7 cellular contexts compared by ENCODE assay signal in genomic region chr13:23578411-23579071, GRCh38. TPM values are rescaled to one million over a fixed set of nuclear protein-coding genes. Genes with fewer than 3 reads are reported as not detected.
DNase-seq lines count a peak whose midpoint lies in the region; ATAC-seq and TF ChIP-seq lines count a peak whose summit lies in the region.

No MANE protein-coding gene starts in this region.

- ATAC-seq in GM18505 (IDR thresholded peaks at IDR 0.05; ENCODE audit: unreplicated experiment), result peak; percentile 63
- ATAC-seq in HG02763 (IDR thresholded peaks at IDR 0.05; ENCODE audit: unreplicated experiment), result peak; percentile 53
- ATAC-seq in right lobe of liver, result peak; percentile 75 to 87 (median 82)

- H3K4me3 ChIP-seq in right lobe of liver, result peak overlapping the region; percentile 57 to 86 (median 58)

- WGBS in right lobe of liver (ENCODE audit: insufficient coverage, low coverage, low lambda C conversion rate, missing lambda C conversion rate), result 44% methylated on average over 5 of the region's 42 CpGs

- H3K27me3 ChIP-seq in right lobe of liver, result peaks cover 0 to 6% of the 10 kb centered on the region in 2 donors

- no peaks in the 10 kb centered on the region for H3K9me3 ChIP-seq in right lobe of liver

- intact Hi-C loops in right lobe of liver (cut with DNase I), result no loop called here

- TF ChIP-seq POLR2A in GM18505 (IDR thresholded peaks at IDR 0.05; ENCODE audit: borderline replicate concordance, extremely low read depth, insufficient read depth, insufficient read length), result no peak
- no peak for TF ChIP-seq POLR2A in right lobe of liver (IDR thresholded peaks at IDR 0.05)

- H3K27ac ChIP-seq in right lobe of liver, result no peak overlapping the region

- H3K36me3 ChIP-seq in right lobe of liver, result no peaks in the 10 kb centered on the region

- DNase-seq in NCI-H2029 treated with DMSO at 0.1 percent for 48 hours (lab: John Stamatoyannopoulos, UW), result peak; percentile 5
- DNase-seq in activated CD4-positive, CD25-positive, alpha-beta regulatory T cell treated with anti-CD3 and anti-CD28 coated beads, Interleukin-2, amount 50 U/mL, for 72 hours, result peak; percentile 70
- DNase-seq in dedifferentiated amniotic fluid mesenchymal stem cell (ENCODE audit: extremely low spot score), result peak; percentile 29
- DNase-seq in right lobe of liver, result peak; percentile 63 to 82 (median 81)
- peak; percentile 56 to 60 for DNase-seq in stimulated activated CD4-positive, alpha-beta T cell treated with anti-CD3 and anti-CD28 coated beads, Interleukin-4, amount 100 ng/mL, for 4 hours

- TF ChIP-seq CTCF in right lobe of liver (IDR thresholded peaks at IDR 0.05), result peak; percentile 37 to 67 (median 48)

- peaks cover 0 to 11% (median 0%) of the 10 kb centered on the region in 4 donors for H3K4me1 ChIP-seq in right lobe of liver

RNA-seq across cellular contexts. Expression of gene TNFRSF19, which starts 8.3 kb away (rescaled TPM):
- under 1 TPM in 5 of 6 experiments, not detected in 1; 0.06 to 0.37 (median 0.29) TPM for total RNA-seq in right lobe of liver

Comparison
In these comparisons a context has a peak if more than half of its experiments do, and no peak if none do; other contexts are left out.
1. DNase-seq: peak in every context shown above with its lines; median percentile 81 in right lobe of liver; 70 in activated CD4-positive, CD25-positive, alpha-beta regulatory T cell treated with anti-CD3 and anti-CD28 coated beads, Interleukin-2, amount 50 U/mL, for 72 hours; 58 in stimulated activated CD4-positive, alpha-beta T cell treated with anti-CD3 and anti-CD28 coated beads, Interleukin-4, amount 100 ng/mL, for 4 hours; 29 in dedifferentiated amniotic fluid mesenchymal stem cell; 5 in NCI-H2029 treated with DMSO at 0.1 percent for 48 hours.